Comparison of ENCODE assay signal across 16 cellular contexts in genomic region chr4:15398732-15399131, GRCh38. TPM values are rescaled to one million over a fixed set of nuclear protein-coding genes. Genes with fewer than 3 reads are reported as not detected.
A peak's percentile ranks its signal among the peaks of the same experiment; 100 is the strongest.
DNase-seq lines count a peak whose midpoint lies in the region; ATAC-seq and TF ChIP-seq lines count a peak whose summit lies in the region.
"Had no signal": no experiment of that assay in that cellular context is flagged by ENCODE, and none has a peak within 500 bp of the region (broad histone marks: within the 10 kb centered on the region; RNA-seq: fewer than 3 reads in every experiment).

No MANE protein-coding gene starts in this region.

- peak overlapping the region; percentile 1 for H3K27ac ChIP-seq in CD4-positive, alpha-beta T cell (ENCODE audit: low read depth, low read length)
- peak overlapping the region; percentile 55 for H3K27ac ChIP-seq in suprapubic skin
- H3K27ac ChIP-seq: HL-60 had no signal

- no peak for TF ChIP-seq CTCF in CD4-positive, alpha-beta T cell (IDR thresholded peaks at IDR 0.05)
- no peak for TF ChIP-seq CTCF in epithelial cell of esophagus (IDR thresholded peaks at IDR 0.05; ENCODE audit: insufficient read depth, low read depth, low read length, missing control alignments)
- no peak for TF ChIP-seq CTCF in suprapubic skin (IDR thresholded peaks at IDR 0.05)

- intact Hi-C loops in CD4-positive, alpha-beta T cell (cut with DNase I, micrococcal nuclease): loop anchor here in 1 of 2 experiments (5.0 kb wide), 1 partner anchor 1741 kb away; no protein-coding TSS in a partner anchor
- intact Hi-C loops in activated T-helper 2 cell treated with anti-CD3 and anti-CD28 coated beads, Interferon-gamma antibody, Interleukin-2, Interleukin-4, amounts not matched to agents 10 μg/mL and 5 μg/mL and 100 μg/mL, durations not matched to agents 14 hours and 24 hours and 36 hours (cut with micrococcal nuclease): no loop called here

- CTCF ChIA-PET in CD4-positive, alpha-beta T cell (lab: Charles Lee): interaction anchor here (1.0 kb wide), 1 partner anchor 10 kb away, joined by 3 read pairs; no protein-coding TSS in a partner anchor

- H3K36me3 ChIP-seq in suprapubic skin: no peaks in the 10 kb centered on the region

- POLR2A ChIA-PET in CD4-positive, alpha-beta T cell (lab: Charles Lee): interaction anchor here (1.0 kb wide), 1 partner anchor 13 kb away, joined by 3 read pairs; no protein-coding TSS in a partner anchor

- H3K9me3 Mint-ChIP-seq in CD4-positive, alpha-beta T cell: no peaks in the 10 kb centered on the region
- H3K9me3 Mint-ChIP-seq in activated T-helper 2 cell treated with anti-CD3 and anti-CD28 coated beads, Interferon-gamma antibody, Interleukin-2, Interleukin-4, amounts not matched to agents 10 μg/mL and 5 μg/mL and 100 μg/mL, durations not matched to agents 14 hours and 24 hours and 36 hours: no peaks in the 10 kb centered on the region
- H3K9me3 Mint-ChIP-seq: H9 had no signal

- TF ChIP-seq POLR2A in suprapubic skin (IDR thresholded peaks at IDR 0.05): no peak

- no peak for ATAC-seq in CD4-positive, alpha-beta T cell (ENCODE audit: poor library complexity)
- ATAC-seq in GM18511 (IDR thresholded peaks at IDR 0.05; ENCODE audit: unreplicated experiment): no peak
- ATAC-seq: Panc1 had no signal

- H3K4me3 ChIP-seq in epithelial cell of esophagus (ENCODE audit: low read length) (no peak overlapping the region), suprapubic skin (no peak overlapping the region)

- DNase-seq in CD4-positive, alpha-beta T cell: no peak
- peak; percentile 23 for DNase-seq in RPMI7951 (ENCODE audit: low read depth)
- peak; percentile 84 for DNase-seq in epithelial cell of esophagus (ENCODE audit: low read depth)
- no peak for DNase-seq in suprapubic skin (ENCODE audit: low spot score in 2 of 2)
- DNase-seq in activated T-helper 2 cell treated with anti-CD3 and anti-CD28 coated beads, Interferon-gamma antibody, Interleukin-2, Interleukin-4, amounts not matched to agents 10 μg/mL and 5 μg/mL and 100 μg/mL, durations not matched to agents 14 hours and 24 hours and 36 hours (ENCODE audit: low spot score): no peak
- DNase-seq in NCI-H524 (lab: John Stamatoyannopoulos, UW): no peak
- no peak for DNase-seq in activated CD8-positive, alpha-beta memory T cell treated with anti-CD3 and anti-CD28 coated beads, Interleukin-2, amount 50 U/mL, for 48 hours
- DNase-seq: H9, NCI-H1436, NCI-H2029, NCI-H510A, NCI-H82, SHP77 treated with DMSO at 0.1 percent for 48 hours had no signal

- no peaks in the 10 kb centered on the region for H3K9me3 ChIP-seq in CD4-positive, alpha-beta T cell (ENCODE audit: control insufficient read depth, low read length)
- H3K9me3 ChIP-seq in suprapubic skin: no peaks in the 10 kb centered on the region

- peaks cover 39% of the 10 kb centered on the region for H3K4me1 ChIP-seq in suprapubic skin

- 57% methylated on average over 4 of the region's 4 CpGs for whole genome bisulfite sequencing in suprapubic skin

- peak overlapping the region; percentile 7 for H3K27ac Mint-ChIP-seq in CD4-positive, alpha-beta T cell
- no peak overlapping the region for H3K27ac Mint-ChIP-seq in activated T-helper 2 cell treated with anti-CD3 and anti-CD28 coated beads, Interferon-gamma antibody, Interleukin-2, Interleukin-4, amounts not matched to agents 10 μg/mL and 5 μg/mL and 100 μg/mL, durations not matched to agents 14 hours and 24 hours and 36 hours

- H3K27me3 ChIP-seq in CD4-positive, alpha-beta T cell (ENCODE audit: control insufficient read depth, insufficient read depth, low read length): no peaks in the 10 kb centered on the region
- no peaks in the 10 kb centered on the region for H3K27me3 ChIP-seq in suprapubic skin

- H3K27me3 Mint-ChIP-seq in CD4-positive, alpha-beta T cell: no peaks in the 10 kb centered on the region
- peaks cover 5% of the 10 kb centered on the region for H3K27me3 Mint-ChIP-seq in activated T-helper 2 cell treated with anti-CD3 and anti-CD28 coated beads, Interferon-gamma antibody, Interleukin-2, Interleukin-4, amounts not matched to agents 10 μg/mL and 5 μg/mL and 100 μg/mL, durations not matched to agents 14 hours and 24 hours and 36 hours (ENCODE audit: low read depth)

- no peaks in the 10 kb centered on the region for H3K36me3 Mint-ChIP-seq in CD4-positive, alpha-beta T cell (ENCODE audit: low read depth)
- H3K36me3 Mint-ChIP-seq in activated T-helper 2 cell treated with anti-CD3 and anti-CD28 coated beads, Interferon-gamma antibody, Interleukin-2, Interleukin-4, amounts not matched to agents 10 μg/mL and 5 μg/mL and 100 μg/mL, durations not matched to agents 14 hours and 24 hours and 36 hours (ENCODE audit: low read depth): no peaks in the 10 kb centered on the region

- H3K4me3 Mint-ChIP-seq in CD4-positive, alpha-beta T cell: no peak overlapping the region
- H3K4me3 Mint-ChIP-seq in activated T-helper 2 cell treated with anti-CD3 and anti-CD28 coated beads, Interferon-gamma antibody, Interleukin-2, Interleukin-4, amounts not matched to agents 10 μg/mL and 5 μg/mL and 100 μg/mL, durations not matched to agents 14 hours and 24 hours and 36 hours (ENCODE audit: low read depth): no peak overlapping the region
- H3K4me3 Mint-ChIP-seq: H9 had no signal

- peaks cover 56% of the 10 kb centered on the region for H3K4me1 Mint-ChIP-seq in CD4-positive, alpha-beta T cell (ENCODE audit: low read depth)
- peaks cover 30% of the 10 kb centered on the region for H3K4me1 Mint-ChIP-seq in activated T-helper 2 cell treated with anti-CD3 and anti-CD28 coated beads, Interferon-gamma antibody, Interleukin-2, Interleukin-4, amounts not matched to agents 10 μg/mL and 5 μg/mL and 100 μg/mL, durations not matched to agents 14 hours and 24 hours and 36 hours (ENCODE audit: low read depth)

- no peak for TF ChIP-seq EP300 in suprapubic skin (IDR thresholded peaks at IDR 0.05)

RNA-seq across cellular contexts. Expression of gene C1QTNF7, which starts 29.1 kb away (rescaled TPM):
- not detected for total RNA-seq in CD4-positive, alpha-beta T cell
- total RNA-seq in RPMI7951 (2014; rRNA removed; shearing (Covaris generic)): not detected in 2 replicates
- 1 to 10 TPM in 2 of 4 donors, under 1 TPM in 2; 0.80 to 6.5 (median 3.3) TPM for total RNA-seq in suprapubic skin
- total RNA-seq in activated T-helper 2 cell treated with anti-CD3 and anti-CD28 coated beads, Interferon-gamma antibody, Interleukin-2, Interleukin-4, amounts not matched to agents 10 μg/mL and 5 μg/mL and 100 μg/mL, durations not matched to agents 14 hours and 24 hours and 36 hours: 0.11 TPM in 1 of 2 replicates, not detected in the other
- total RNA-seq: H9 had no signal

Comparison
In these comparisons a context has a peak if more than half of its experiments do, and no peak if none do; other contexts are left out.
1. DNase-seq: peak in RPMI7951 (single experiment) and epithelial cell of esophagus (single experiment); none in CD4-positive, alpha-beta T cell (0 of 10), suprapubic skin (0 of 2), activated T-helper 2 cell treated with anti-CD3 and anti-CD28 coated beads, Interferon-gamma antibody, Interleukin-2, Interleukin-4, amounts not matched to agents 10 μg/mL and 5 μg/mL and 100 μg/mL, durations not matched to agents 14 hours and 24 hours and 36 hours (single experiment), NCI-H524 (0 of 2) and activated CD8-positive, alpha-beta memory T cell treated with anti-CD3 and anti-CD28 coated beads, Interleukin-2, amount 50 U/mL, for 48 hours (single experiment).